ENCODE assay signal across 8 cellular contexts in the genomic region with DNA sequence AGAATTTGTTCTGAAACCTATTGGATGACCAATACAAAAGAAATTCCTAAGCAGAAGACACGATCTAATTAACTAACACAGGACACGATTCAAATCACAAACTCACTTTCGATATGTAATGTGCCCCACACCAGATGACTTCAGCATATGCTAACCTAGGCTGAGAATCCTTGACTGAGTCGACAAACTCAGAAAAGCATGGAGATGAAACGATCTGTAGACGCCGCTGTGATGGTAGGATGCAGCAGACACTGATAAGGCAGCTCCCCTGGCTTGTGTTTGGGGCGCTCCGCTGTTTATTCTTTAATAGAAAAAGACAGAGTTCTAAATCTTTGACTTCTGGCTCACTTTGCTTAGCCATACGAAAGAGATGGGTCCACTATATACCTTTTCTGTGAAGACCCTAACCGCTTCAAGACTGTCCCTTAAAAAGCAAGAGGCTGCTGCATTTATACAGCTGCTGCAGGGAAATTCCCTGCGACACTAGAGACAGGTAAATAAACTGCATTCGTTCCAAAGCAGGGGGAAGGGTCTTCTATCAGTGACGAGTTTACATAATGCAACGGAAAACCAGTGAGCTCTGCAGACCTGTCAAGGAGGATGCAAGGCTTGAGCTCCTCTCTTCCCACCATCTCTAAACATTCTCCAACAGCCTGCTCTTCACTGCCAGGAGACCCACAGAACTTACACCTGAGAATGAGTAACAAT. TPM values are rescaled to one million over a fixed set of nuclear protein-coding genes. Genes with fewer than 3 reads are reported as not detected.
DNase-seq lines count a peak whose midpoint lies in the region; ATAC-seq and TF ChIP-seq lines count a peak whose summit lies in the region.

No MANE protein-coding gene starts in this region.

- DNase-seq in activated T-cell treated with anti-CD3 and anti-CD28 coated beads, Interleukin-2, amount 50 U/mL, for 24 hours, result no peak
- no peak for DNase-seq in activated T-cell treated with anti-CD3 and anti-CD28 coated beads, Interleukin-2, amount 50 U/mL, for 1 hour
- DNase-seq in fibroblast of the aortic adventitia (ENCODE audit: low read depth) (peak; percentile 10), renal cortical epithelial cell (ENCODE audit: low read depth) (peak; percentile 32), NOMO-1 (lab: John Stamatoyannopoulos, UW; ENCODE audit: unreplicated experiment in 2 of 2) (no peak), NCI-H774 (lab: John Stamatoyannopoulos, UW) (no peak)

- peak overlapping the region; percentile 90 for H3K4me3 Mint-ChIP-seq in activated T-cell treated with anti-CD3 and anti-CD28 coated beads, Interleukin-2, amount 50 U/mL, for 24 hours
- H3K4me3 Mint-ChIP-seq in T-helper 1 cell treated with Interleukin-12 subunit alpha and Interleukin-12 subunit beta and Interleukin-4 antibody, amounts not matched to agents 30 μg/mL and 1 μg/mL, for 36 hours, result peak overlapping the region; percentile 94

- TF ChIP-seq CTCF in fibroblast of the aortic adventitia (IDR thresholded peaks at IDR 0.05; ENCODE audit: insufficient read depth, low read length), result no peak

- peaks cover 47% of the 10 kb centered on the region for H3K4me1 Mint-ChIP-seq in activated T-cell treated with anti-CD3 and anti-CD28 coated beads, Interleukin-2, amount 50 U/mL, for 24 hours (ENCODE audit: low read depth)
- H3K4me1 Mint-ChIP-seq in T-helper 1 cell treated with Interleukin-12 subunit alpha and Interleukin-12 subunit beta and Interleukin-4 antibody, amounts not matched to agents 30 μg/mL and 1 μg/mL, for 36 hours (ENCODE audit: low read depth), result peaks cover 30% of the 10 kb centered on the region

- H3K36me3 Mint-ChIP-seq in activated T-cell treated with anti-CD3 and anti-CD28 coated beads, Interleukin-2, amount 50 U/mL, for 24 hours (ENCODE audit: low read depth), result peaks cover 65% of the 10 kb centered on the region
- H3K36me3 Mint-ChIP-seq in T-helper 1 cell treated with Interleukin-12 subunit alpha and Interleukin-12 subunit beta and Interleukin-4 antibody, amounts not matched to agents 30 μg/mL and 1 μg/mL, for 36 hours (ENCODE audit: low read depth), result peaks cover 27% of the 10 kb centered on the region

- peak overlapping the region; percentile 99 for H3K27ac Mint-ChIP-seq in activated T-cell treated with anti-CD3 and anti-CD28 coated beads, Interleukin-2, amount 50 U/mL, for 24 hours
- H3K27ac Mint-ChIP-seq in T-helper 1 cell treated with Interleukin-12 subunit alpha and Interleukin-12 subunit beta and Interleukin-4 antibody, amounts not matched to agents 30 μg/mL and 1 μg/mL, for 36 hours, result peak overlapping the region; percentile 97

- H3K27me3 Mint-ChIP-seq in activated T-cell treated with anti-CD3 and anti-CD28 coated beads, Interleukin-2, amount 50 U/mL, for 24 hours, result no peaks in the 10 kb centered on the region
- H3K27me3 Mint-ChIP-seq in T-helper 1 cell treated with Interleukin-12 subunit alpha and Interleukin-12 subunit beta and Interleukin-4 antibody, amounts not matched to agents 30 μg/mL and 1 μg/mL, for 36 hours (ENCODE audit: low read depth), result no peaks in the 10 kb centered on the region

- peak overlapping the region; percentile 72 for H3K4me3 ChIP-seq in fibroblast of the aortic adventitia (ENCODE audit: low read depth, low read length)

- no peaks in the 10 kb centered on the region for H3K9me3 Mint-ChIP-seq in activated T-cell treated with anti-CD3 and anti-CD28 coated beads, Interleukin-2, amount 50 U/mL, for 24 hours
- no peaks in the 10 kb centered on the region for H3K9me3 Mint-ChIP-seq in T-helper 1 cell treated with Interleukin-12 subunit alpha and Interleukin-12 subunit beta and Interleukin-4 antibody, amounts not matched to agents 30 μg/mL and 1 μg/mL, for 36 hours

- ATAC-seq in HG03354 (IDR thresholded peaks at IDR 0.05; ENCODE audit: poor library complexity, severe bottlenecking, unreplicated experiment), result no peak

RNA-seq across cellular contexts. Expression of a gene that starts 0.9 kb away (rescaled TPM):
- 59.8 and 72.7 TPM in 2 replicates for total RNA-seq in fibroblast of the aortic adventitia (ENCODE audit: low replicate concordance)
- total RNA-seq in renal cortical epithelial cell, result 42.4 and 92.8 TPM in 2 replicates

RNA-seq across cellular contexts. Expression of a gene that starts 21.8 kb away (rescaled TPM):
- total RNA-seq in fibroblast of the aortic adventitia (ENCODE audit: low replicate concordance), result 7.8 and 28.1 TPM in 2 replicates
- 25.2 and 32.1 TPM in 2 replicates for total RNA-seq in renal cortical epithelial cell

RNA-seq across cellular contexts. Expression of a gene that starts 22.0 kb away (rescaled TPM):
- 21.1 and 37.2 TPM in 2 replicates for total RNA-seq in fibroblast of the aortic adventitia (ENCODE audit: low replicate concordance)
- total RNA-seq in renal cortical epithelial cell, result 25.4 and 59.0 TPM in 2 replicates

RNA-seq across cellular contexts. Expression of a gene that starts 56.1 kb away (rescaled TPM):
- total RNA-seq in fibroblast of the aortic adventitia (ENCODE audit: low replicate concordance) (27.7 and 36.2 TPM in 2 replicates), renal cortical epithelial cell (51.3 and 71.9 TPM in 2 replicates)

Comparison
In these comparisons a context has a peak if more than half of its experiments do, and no peak if none do; other contexts are left out.
1. DNase-seq: peak in fibroblast of the aortic adventitia (single experiment) and renal cortical epithelial cell (single experiment); none in activated T-cell treated with anti-CD3 and anti-CD28 coated beads, Interleukin-2, amount 50 U/mL, for 24 hours (single experiment), activated T-cell treated with anti-CD3 and anti-CD28 coated beads, Interleukin-2, amount 50 U/mL, for 1 hour (single experiment), NOMO-1 (0 of 2) and NCI-H774 (single experiment).